30 cellular contexts compared by ENCODE assay signal in genomic region chr19:48665786-48666185, GRCh38. TPM values are rescaled to one million over a fixed set of nuclear protein-coding genes. Genes with fewer than 3 reads are reported as not detected.
"Had no signal": no experiment of that assay in that cellular context is flagged by ENCODE, and none has a peak within 500 bp of the region (broad histone marks: within the 10 kb centered on the region; RNA-seq: fewer than 3 reads in every experiment).

No MANE protein-coding gene starts in this region.

- ATAC-seq: naive thymus-derived CD8-positive, alpha-beta T cell; natural killer cell treated with Interleukin-12 subunit alpha and Interleukin-12 subunit beta and Interleukin-15 and Interleukin-18, amount 100 ng/mL, for 72 hours; psoas muscle; right cardiac atrium; sciatic nerve; stimulated activated effector memory CD8-positive, alpha-beta T cell treated with anti-CD3 and anti-CD28 coated beads, Interleukin-12 subunit alpha, Interleukin-12 subunit beta, amount 100 ng/mL, for 72 hours; stimulated activated naive B cell treated with anti-CD40 and anti-IgM and Interleukin-4, amounts not matched to agents 10 μg/mL and 1 μg/mL and 100 μg/mL, for 72 hours had no signal

- H3K27me3 ChIP-seq: neutrophil, ovary, stomach, thyroid gland, tibial nerve, upper lobe of left lung, vagina had no signal

- H3K9ac ChIP-seq: parathyroid adenoma had no signal

- H2AFZ ChIP-seq: parathyroid adenoma had no signal

- H3K4me1 ChIP-seq: parathyroid adenoma, psoas muscle, vagina had no signal

- H3K9me3 ChIP-seq: neutrophil, ovary, psoas muscle, stomach, thoracic aorta, thyroid gland, tibial nerve, upper lobe of left lung, vagina had no signal

- H3K27ac ChIP-seq: neutrophil, ovary, parathyroid adenoma, psoas muscle, skin epidermis, stomach, thoracic aorta, thyroid gland, tibial nerve, upper lobe of left lung, vagina had no signal

- H3K36me3 ChIP-seq: neutrophil, ovary, stomach, thoracic aorta, thyroid gland, tibial nerve, upper lobe of left lung, vagina had no signal

- H3K4me3 ChIP-seq: ovary, psoas muscle, skin epidermis, stomach, thoracic aorta, thyroid gland, tibial nerve, upper lobe of left lung, vagina had no signal

- DNase-seq: naive thymus-derived CD8-positive, alpha-beta T cell; nephron progenitor cell; nucleus accumbens; ovary; posterior cingulate gyrus; psoas muscle; right cardiac atrium; stimulated activated CD4-positive, alpha-beta T cell treated with anti-CD3 and anti-CD28 coated beads, Interleukin-15, amount 100 ng/mL, for 24 hours; stimulated activated CD4-positive, alpha-beta T cell treated with anti-CD3 and anti-CD28 coated beads, Interleukin-2, amount 100 ng/mL, for 24 hours; stimulated activated CD4-positive, alpha-beta T cell treated with anti-CD3 and anti-CD28 coated beads, Interleukin-2, amount 100 ng/mL, for 48 hours; stimulated activated CD4-positive, alpha-beta T cell treated with anti-CD3 and anti-CD28 coated beads, Interleukin-4, amount 100 ng/mL, for 24 hours; stimulated activated naive B cell treated with anti-CD40 and anti-IgM and Interleukin-4, amounts not matched to agents 10 μg/mL and 1 μg/mL and 100 μg/mL, for 72 hours; stimulated activated naive CD4-positive, alpha-beta T cell treated with Interleukin-2 at 50 U/mL for 16 hours; stomach; thyroid gland; trophoblast cell; upper lobe of left lung had no signal

- FAIRE-seq: urothelium cell line had no signal

- H3K79me2 ChIP-seq: parathyroid adenoma had no signal

RNA-seq across cellular contexts. Expression of gene NTN5, which starts 7.0 kb away (rescaled TPM):
- total RNA-seq: stomach, temporal lobe had no signal

RNA-seq across cellular contexts. Expression of gene FUT2, which starts 30.0 kb away (rescaled TPM):
- total RNA-seq: naive thymus-derived CD8-positive, alpha-beta T cell; natural killer cell treated with Interleukin-12 subunit alpha and Interleukin-12 subunit beta and Interleukin-15 and Interleukin-18, amount 100 ng/mL, for 72 hours; neural crest cell; psoas muscle; right cardiac atrium; sciatic nerve; subcutaneous adipose tissue had no signal
- polyA plus RNA-seq: psoas muscle had no signal
